ENCODE assay signal across 1 cellular context in genomic region chr19:56315076-56315828, GRCh38.
TF ChIP-seq lines count a peak whose summit lies in the region.

No MANE protein-coding gene starts in this region.

TF ChIP-seq in H1, 55 proteins besides CTCF, POLR2A, EP300 and RAD21 (continued from another document):
- peak; percentile 73 for TF ChIP-seq USF2 (IDR thresholded peaks at IDR 0.05; ENCODE audit: low read length)
- no peak for TF ChIP-seq GABPA (IDR thresholded peaks at IDR 0.05; ENCODE audit: borderline replicate concordance, insufficient read depth, low read length)
- no peak; the same call in 1 of the 2 replicates for TF ChIP-seq POLR2AphosphoS5 (IDR thresholded peaks at IDR 0.05; ENCODE audit: low read depth, low read length)
- no peak; the same call in none of the 2 replicates for TF ChIP-seq SIX5 (IDR thresholded peaks at IDR 0.05; ENCODE audit: low read depth, low read length)
- no peak for TF ChIP-seq SUZ12 (IDR thresholded peaks at IDR 0.05; ENCODE audit: low read length)
- TF ChIP-seq SP2 (IDR thresholded peaks at IDR 0.05; ENCODE audit: low read length) = peak; percentile 16; the same call in 1 of the 2 replicates
- TF ChIP-seq ZNF274 (IDR thresholded peaks at IDR 0.05; ENCODE audit: borderline replicate concordance, extremely low read depth, low read length) = no peak
- no peak for TF ChIP-seq ATF2 (IDR thresholded peaks at IDR 0.05; ENCODE audit: low read length)
- 0 out of 2 replicates have a peak, but pooled peaks have one; percentile 2 for TF ChIP-seq ATF3 (IDR thresholded peaks at IDR 0.05; ENCODE audit: insufficient read depth, low read depth, low read length)
- no peak for TF ChIP-seq RBBP5 (IDR thresholded peaks at IDR 0.05; ENCODE audit: borderline replicate concordance, low read depth, low read length)
- no peak for TF ChIP-seq GTF2F1 (IDR thresholded peaks at IDR 0.05; ENCODE audit: borderline replicate concordance, low read depth, low read length)
- TF ChIP-seq KDM5A (IDR thresholded peaks at IDR 0.05; ENCODE audit: low read length) = no peak
- no peak for TF ChIP-seq SRF (IDR thresholded peaks at IDR 0.05; ENCODE audit: low read depth, low read length)
- TF ChIP-seq KDM4A (IDR thresholded peaks at IDR 0.05; ENCODE audit: low read depth, low read length, severe bottlenecking) = peak; percentile 74
- TF ChIP-seq YY1 (IDR thresholded peaks at IDR 0.05; ENCODE audit: low read depth, low read length) = no peak
- TF ChIP-seq KDM1A (IDR thresholded peaks at IDR 0.05; ENCODE audit: borderline replicate concordance, low read length) = no peak
- TF ChIP-seq BACH1 (IDR thresholded peaks at IDR 0.05; ENCODE audit: low read length) = no peak
- TF ChIP-seq BCL11A (IDR thresholded peaks at IDR 0.05; ENCODE audit: low read depth in 2 of 2, low read length in 2 of 2) = no peak
- TF ChIP-seq CHD1 (IDR thresholded peaks at IDR 0.05; ENCODE audit: low read depth, low read length) = no peak
- no peak for TF ChIP-seq BRCA1 (IDR thresholded peaks at IDR 0.05; ENCODE audit: low read depth, low read length)
- TF ChIP-seq CREB1 (IDR thresholded peaks at IDR 0.05) = no peak
- TF ChIP-seq TAF1 (IDR thresholded peaks at IDR 0.05; ENCODE audit: low read depth, low read length) = no peak
- no peak for TF ChIP-seq TEAD4 (IDR thresholded peaks at IDR 0.05; ENCODE audit: low read depth, low read length)
- TF ChIP-seq CEBPB (IDR thresholded peaks at IDR 0.05; ENCODE audit: low read depth, low read length) = no peak
- TF ChIP-seq TAF7 (optimal IDR thresholded peaks at IDR 0.05; ENCODE audit: borderline replicate concordance, low read depth, low read length) = no peak
- TF ChIP-seq SAP30 (IDR thresholded peaks at IDR 0.05; ENCODE audit: insufficient read depth, insufficient replicate concordance, low read length) = peak; percentile 84
- TF ChIP-seq RXRA (IDR thresholded peaks at IDR 0.05; ENCODE audit: insufficient read depth, low read depth, low read length) = no peak
- 0 out of 4 replicates have a peak, but pooled peaks have one; percentile 16 to 51 for TF ChIP-seq HDAC2 (IDR thresholded peaks at IDR 0.05; ENCODE audit: borderline replicate concordance in 1 of 2, low read depth in 2 of 2, low read length in 2 of 2)
- no peak for TF ChIP-seq CBX8 (IDR thresholded peaks at IDR 0.05; ENCODE audit: borderline replicate concordance, low read depth, low read length)
- no peak for TF ChIP-seq CHD7 (IDR thresholded peaks at IDR 0.05; ENCODE audit: insufficient replicate concordance, low read length)
- TF ChIP-seq SP4 (IDR thresholded peaks at IDR 0.05; ENCODE audit: low read length) = no peak
- TF ChIP-seq FOSL1 (IDR thresholded peaks at IDR 0.05; ENCODE audit: insufficient read depth, low read depth, low read length) = no peak
- no peak for TF ChIP-seq NANOG (IDR thresholded peaks at IDR 0.05; ENCODE audit: insufficient read depth, low read depth, low read length, poor library complexity, severe bottlenecking)
- TF ChIP-seq E2F6 (IDR thresholded peaks at IDR 0.05) = no peak
- TF ChIP-seq RFX5 (IDR thresholded peaks at IDR 0.05; ENCODE audit: borderline replicate concordance, low read depth, low read length) = no peak
- no peak for TF ChIP-seq CTBP2 (IDR thresholded peaks at IDR 0.05; ENCODE audit: borderline replicate concordance, insufficient read depth, insufficient read length, low read length)
- no peak for TF ChIP-seq TBP (IDR thresholded peaks at IDR 0.05; ENCODE audit: low read depth, low read length)
- 0 out of 2 replicates have a peak, but pooled peaks have one; percentile 1 for TF ChIP-seq CHD2 (IDR thresholded peaks at IDR 0.05; ENCODE audit: low read length)
- TF ChIP-seq ASH2L (IDR thresholded peaks at IDR 0.05; ENCODE audit: low read length) = no peak
- TF ChIP-seq EGR1 (IDR thresholded peaks at IDR 0.05; ENCODE audit: borderline replicate concordance, low read depth, low read length) = no peak
- no peak for TF ChIP-seq JUND (IDR thresholded peaks at IDR 0.05; ENCODE audit: low read length)
- 0 out of 2 replicates have a peak, but pooled peaks have one; percentile 13 for TF ChIP-seq SP1 (IDR thresholded peaks at IDR 0.05; ENCODE audit: low read depth, low read length)
- peak; percentile 64 for TF ChIP-seq NRF1 (IDR thresholded peaks at IDR 0.05; ENCODE audit: low read depth, low read length)
- TF ChIP-seq HDAC6 (IDR thresholded peaks at IDR 0.05; ENCODE audit: low read depth, low read length) = no peak
- TF ChIP-seq SIRT6 (IDR thresholded peaks at IDR 0.05; ENCODE audit: low read length) = no peak
- no peak for TF ChIP-seq RNF2 (IDR thresholded peaks at IDR 0.05; ENCODE audit: borderline replicate concordance, low read depth, low read length, missing control alignments, poor library complexity, severe bottlenecking)
- TF ChIP-seq POU5F1 (IDR thresholded peaks at IDR 0.05; ENCODE audit: low read depth, low read length) = no peak
- TF ChIP-seq SIN3A (conservative IDR thresholded peaks at IDR 0.05 in 1 of 2, IDR thresholded peaks at IDR 0.05 in 1 of 2; ENCODE audit: low read depth in 1 of 2, low read length in 2 of 2) = peak; percentile 65 to 88; a peak in 3 of 4 replicates
- no peak for TF ChIP-seq EZH2 (IDR thresholded peaks at IDR 0.05; ENCODE audit: low read depth, low read length, severe bottlenecking)
- peak; percentile 45 for TF ChIP-seq MAX (IDR thresholded peaks at IDR 0.05)
- TF ChIP-seq PHF8 (conservative IDR thresholded peaks at IDR 0.05; ENCODE audit: low read depth, low read length) = peak; percentile 24; the same call in 1 of the 2 replicates
- no peak for TF ChIP-seq JUN (IDR thresholded peaks at IDR 0.05; ENCODE audit: low read depth, low read length)
- no peak for TF ChIP-seq MAFK (IDR thresholded peaks at IDR 0.05; ENCODE audit: low read depth, low read length)
TF ChIP-seq in H1: peak in this region for 12.
